ENCODE assay signal across 22 cellular contexts in genomic region chr11:33412231-33412630, GRCh38. TPM values are rescaled to one million over a fixed set of nuclear protein-coding genes. Genes with fewer than 3 reads are reported as not detected.
"Had no signal": no experiment of that assay in that cellular context is flagged by ENCODE, and none has a peak within 500 bp of the region (broad histone marks: within the 10 kb centered on the region; RNA-seq: fewer than 3 reads in every experiment).

No MANE protein-coding gene starts in this region.

- H3K36me3 ChIP-seq: left lung, neural progenitor cell, right atrium auricular region, tibial artery, WERI-Rb-1 had no signal

- H3K4me2 ChIP-seq: neural progenitor cell had no signal

- H3K9me3 ChIP-seq: body of pancreas, left lung, right atrium auricular region, tibial artery had no signal

- H3K9ac ChIP-seq: neural progenitor cell had no signal

- H3K4me1 ChIP-seq: body of pancreas, left lung, right atrium auricular region, tibial artery had no signal

- H3K27me3 ChIP-seq: body of pancreas, neural progenitor cell, right atrium auricular region had no signal

- H2AFZ ChIP-seq: neural progenitor cell had no signal

- DNase-seq: activated CD4-positive, alpha-beta T cell treated with anti-CD3 and anti-CD28 coated beads, Interleukin-2, amount 10 ng/mL, durations not matched to agents 7 days and 5 days; activated CD4-positive, CD25-positive, alpha-beta regulatory T cell treated with anti-CD3 and anti-CD28 coated beads, Interleukin-2, amount 50 U/mL, for 72 hours; activated CD8-positive, alpha-beta memory T cell treated with anti-CD3 and anti-CD28 coated beads, Interleukin-2, amount 10 ng/mL, durations not matched to agents 7 days and 5 days; activated CD8-positive, alpha-beta T cell treated with anti-CD3 and anti-CD28 coated beads for 36 hours; activated gamma-delta T cell; activated naive CD4-positive, alpha-beta T cell treated with anti-CD3 and anti-CD28 coated beads, Interleukin-2, amount 50 U/mL, for 16 hours; activated naive CD8-positive, alpha-beta T cell treated with anti-CD3 and anti-CD28 coated beads, Interleukin-2, amount 50 U/mL, for 24 hours; body of pancreas; erythroblast; kidney glomerular epithelial cell; left lung; naive thymus-derived CD8-positive, alpha-beta T cell; stimulated activated CD4-positive, alpha-beta T cell treated with anti-CD3 and anti-CD28 coated beads, Interleukin-12 subunit alpha, Interleukin-12 subunit beta, amount 100 ng/mL, for 4 hours; stimulated activated CD4-positive, alpha-beta T cell treated with anti-CD3 and anti-CD28 coated beads, Interleukin-4, amount 100 ng/mL, for 4 hours; substantia nigra; tibial artery; WERI-Rb-1 had no signal

- H3K4me3 ChIP-seq: body of pancreas, left lung, lung, neural progenitor cell, right atrium auricular region, tibial artery had no signal

- ATAC-seq: activated CD8-positive, alpha-beta memory T cell treated with anti-CD3 and anti-CD28 coated beads, Interleukin-2, amount 10 ng/mL, durations not matched to agents 7 days and 5 days; activated CD8-positive, alpha-beta T cell treated with anti-CD3 and anti-CD28 coated beads for 36 hours; activated naive CD8-positive, alpha-beta T cell treated with anti-CD3 and anti-CD28 coated beads, Interleukin-2, amount 50 U/mL, for 24 hours; body of pancreas; left lung; naive thymus-derived CD8-positive, alpha-beta T cell had no signal

- H3K27ac ChIP-seq: body of pancreas, left lung, neural progenitor cell, right atrium auricular region, tibial artery, WERI-Rb-1 had no signal

RNA-seq across cellular contexts. Expression of gene KIAA1549L, which starts 36.3 kb away (rescaled TPM):
- total RNA-seq: activated CD4-positive, alpha-beta T cell treated with anti-CD3 and anti-CD28 coated beads, Interleukin-2, amount 10 ng/mL, durations not matched to agents 7 days and 5 days; activated CD8-positive, alpha-beta memory T cell treated with anti-CD3 and anti-CD28 coated beads, Interleukin-2, amount 10 ng/mL, durations not matched to agents 7 days and 5 days; activated CD8-positive, alpha-beta T cell treated with anti-CD3 and anti-CD28 coated beads for 36 hours; activated T-helper 1 cell treated with anti-CD3 and anti-CD28 coated beads, Interleukin-12 subunit alpha, Interleukin-12 subunit beta, Interleukin-2, Interleukin-4 antibody, amounts not matched to agents 30 ng/mL and 10 ng/mL and 1 ng/mL, durations not matched to agents 14 hours and 24 hours and 36 hours; naive thymus-derived CD8-positive, alpha-beta T cell; T-helper 2 cell treated with Interferon-gamma antibody and Interleukin-4, amounts not matched to agents 100 ng/mL and 5 ng/mL, for 36 hours had no signal
